ENCODE assay signal across 1 cellular context in genomic region chr1:45275054-45275453, GRCh38.
TF ChIP-seq lines count a peak whose summit lies in the region.

No MANE protein-coding gene starts in this region.

TF ChIP-seq in HepG2, 621 proteins besides CTCF, POLR2A, EP300 and RAD21 (continued from another document):
- TF ChIP-seq SOX13 (IDR thresholded peaks at IDR 0.05) (no peak), SOX13 (CRISPR knock-in tag; conservative IDR thresholded peaks at IDR 0.05 in 1 of 2, IDR thresholded peaks at IDR 0.05 in 1 of 2) (peak in 1 of 2 experiments; percentile 49; a peak in 1 of 4 replicates), MNT (IDR thresholded peaks at IDR 0.05) (no peak), TAF1 (CRISPR knock-in tag; IDR thresholded peaks at IDR 0.05) (peak; percentile 42; the same call in 1 of the 2 replicates), THAP11 (CRISPR knock-in tag; IDR thresholded peaks at IDR 0.05) (no peak), ZNF18 (CRISPR knock-in tag; IDR thresholded peaks at IDR 0.05; ENCODE audit: insufficient replicate concordance) (no peak), ZNF331 (CRISPR knock-in tag; IDR thresholded peaks at IDR 0.05) (0 out of 2 replicates have a peak, but pooled peaks have one; percentile 22), TFDP1 (CRISPR knock-in tag; IDR thresholded peaks at IDR 0.05; ENCODE audit: borderline replicate concordance) (no peak), ZNF644 (CRISPR knock-in tag; IDR thresholded peaks at IDR 0.05; ENCODE audit: low read depth) (peak; percentile 42), ZNF710 (CRISPR knock-in tag; IDR thresholded peaks at IDR 0.05; ENCODE audit: borderline replicate concordance) (no peak), KAT8 (CRISPR knock-in tag; IDR thresholded peaks at IDR 0.05) (0 out of 2 replicates have a peak, but pooled peaks have one; percentile 44), ELF3 (CRISPR knock-in tag; IDR thresholded peaks at IDR 0.05) (0 out of 2 replicates have a peak, but pooled peaks have one; percentile 20), ETV5 (CRISPR knock-in tag; IDR thresholded peaks at IDR 0.05; ENCODE audit: borderline replicate concordance) (peak; percentile 26; the same call in 1 of the 2 replicates), KDM5A (IDR thresholded peaks at IDR 0.05; ENCODE audit: borderline replicate concordance, low read length) (no peak), KMT2A (CRISPR knock-in tag; IDR thresholded peaks at IDR 0.05) (0 out of 2 replicates have a peak, but pooled peaks have one; percentile 27), TBL1XR1 (IDR thresholded peaks at IDR 0.05; ENCODE audit: borderline replicate concordance, low read length, partially characterized antibody) (no peak), ZFP91 (CRISPR knock-in tag; IDR thresholded peaks at IDR 0.05; ENCODE audit: borderline replicate concordance) (peak; percentile 54; the same call in 1 of the 2 replicates), CHD4 (IDR thresholded peaks at IDR 0.05; ENCODE audit: borderline replicate concordance, low read length) (no peak), SP5 (CRISPR knock-in tag; IDR thresholded peaks at IDR 0.05; ENCODE audit: borderline replicate concordance, low read depth) (peak; percentile 59; the same call in 1 of the 2 replicates), SAP130 (CRISPR knock-in tag; IDR thresholded peaks at IDR 0.05; ENCODE audit: low read depth) (peak; percentile 30), DRAP1 (CRISPR knock-in tag; IDR thresholded peaks at IDR 0.05) (0 out of 2 replicates have a peak, but pooled peaks have one; percentile 17), FOXJ3 (CRISPR knock-in tag; IDR thresholded peaks at IDR 0.05; ENCODE audit: borderline replicate concordance) (0 out of 2 replicates have a peak, but pooled peaks have one; percentile 19)
TF ChIP-seq in HepG2: peak in this region for 16.
